25 cellular contexts compared by ENCODE assay signal in the genomic region with DNA sequence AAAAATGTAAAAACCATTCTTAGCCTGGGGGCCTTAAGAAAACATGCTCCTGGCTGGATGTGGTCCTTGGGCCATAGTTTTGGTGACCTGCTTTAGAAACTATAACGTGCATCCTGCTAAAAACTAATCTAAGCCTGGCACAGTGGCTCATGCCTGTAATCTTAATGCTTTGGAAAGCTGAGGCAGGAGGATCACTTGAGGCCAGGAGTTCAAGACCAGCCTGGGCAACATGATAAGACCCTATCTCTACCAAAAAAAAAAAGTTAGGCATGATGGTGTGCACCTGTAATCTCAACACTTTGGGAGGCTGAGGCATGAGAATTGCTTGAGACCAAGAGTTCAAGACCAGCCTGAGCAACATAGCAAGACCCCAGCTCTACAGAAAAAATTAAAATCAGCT.
"Had no signal": no experiment of that assay in that cellular context is flagged by ENCODE, and none has a peak within 500 bp of the region (broad histone marks: within the 10 kb centered on the region; RNA-seq: fewer than 3 reads in every experiment).

No MANE protein-coding gene starts in this region.

- H3K27ac Mint-ChIP-seq: activated CD4-positive, alpha-beta T cell treated with anti-CD3 and anti-CD28 coated beads, Interleukin-2, amount 10 ng/mL, durations not matched to agents 24 days and 14 days; activated T-cell treated with anti-CD3 and anti-CD28 coated beads, Interleukin-2, amount 50 U/mL, for 24 hours; activated T-cell treated with anti-CD3 and anti-CD28 coated beads, Interleukin-2, amount 50 U/mL, for 72 hours; effector memory CD8-positive, alpha-beta T cell had no signal

- H3K4me3 Mint-ChIP-seq: activated CD4-positive, alpha-beta T cell treated with anti-CD3 and anti-CD28 coated beads for 36 hours; activated CD4-positive, alpha-beta T cell treated with anti-CD3 and anti-CD28 coated beads, Interleukin-2, amount 10 ng/mL, durations not matched to agents 24 days and 14 days; activated CD8-positive, alpha-beta memory T cell treated with anti-CD3 and anti-CD28 coated beads, Interleukin-2, amount 10 ng/mL, durations not matched to agents 7 days and 5 days; activated CD8-positive, alpha-beta T cell treated with anti-CD3 and anti-CD28 coated beads for 36 hours; activated naive CD8-positive, alpha-beta T cell; activated T-cell treated with anti-CD3 and anti-CD28 coated beads, Interleukin-2, amount 50 U/mL, for 24 hours; activated T-cell treated with anti-CD3 and anti-CD28 coated beads, Interleukin-2, amount 50 U/mL, for 72 hours; central memory CD8-positive, alpha-beta T cell; effector memory CD8-positive, alpha-beta T cell had no signal

- ATAC-seq: activated CD4-positive, alpha-beta T cell treated with anti-CD3 and anti-CD28 coated beads for 36 hours; activated CD8-positive, alpha-beta memory T cell treated with anti-CD3 and anti-CD28 coated beads, Interleukin-2, amount 10 ng/mL, durations not matched to agents 7 days and 5 days; activated CD8-positive, alpha-beta T cell treated with anti-CD3 and anti-CD28 coated beads for 36 hours; activated T-cell treated with anti-CD3 and anti-CD28 coated beads, Interleukin-2, amount 50 U/mL, for 72 hours; effector memory CD8-positive, alpha-beta T cell; gastroesophageal sphincter had no signal

- DNase-seq: activated CD4-positive, alpha-beta T cell treated with anti-CD3 and anti-CD28 coated beads for 36 hours; activated CD4-positive, alpha-beta T cell treated with anti-CD3 and anti-CD28 coated beads, Interleukin-2, amount 10 ng/mL, durations not matched to agents 24 days and 14 days; activated CD4-positive, CD25-positive, alpha-beta regulatory T cell; activated CD4-positive, CD25-positive, alpha-beta regulatory T cell treated with anti-CD3 and anti-CD28 coated beads, Interleukin-2, amount 50 U/mL, for 72 hours; activated CD8-positive, alpha-beta memory T cell treated with anti-CD3 and anti-CD28 coated beads, Interleukin-2, amount 10 ng/mL, durations not matched to agents 7 days and 5 days; activated CD8-positive, alpha-beta memory T cell treated with anti-CD3 and anti-CD28 coated beads, Interleukin-2, amount 50 U/mL, for 4 hours; activated CD8-positive, alpha-beta T cell treated with anti-CD3 and anti-CD28 coated beads for 36 hours; activated gamma-delta T cell; activated naive CD4-positive, alpha-beta T cell; activated T-cell treated with anti-CD3 and anti-CD28 coated beads for 4 hours; activated T-cell treated with anti-CD3 and anti-CD28 coated beads, Interleukin-2, amount 50 U/mL, for 72 hours; amniotic stem cell; anterior cingulate cortex; brain microvascular endothelial cell; cortex of kidney; dermis blood vessel endothelial cell; effector CD4-positive, alpha-beta T cell; effector memory CD8-positive, alpha-beta T cell; esophagus squamous epithelium; foreskin melanocyte; T-helper 2 cell had no signal

- H3K27me3 Mint-ChIP-seq: activated CD4-positive, alpha-beta T cell treated with anti-CD3 and anti-CD28 coated beads for 36 hours; activated CD4-positive, alpha-beta T cell treated with anti-CD3 and anti-CD28 coated beads, Interleukin-2, amount 10 ng/mL, durations not matched to agents 24 days and 14 days; activated CD8-positive, alpha-beta memory T cell treated with anti-CD3 and anti-CD28 coated beads, Interleukin-2, amount 10 ng/mL, durations not matched to agents 7 days and 5 days; activated CD8-positive, alpha-beta T cell treated with anti-CD3 and anti-CD28 coated beads for 36 hours; activated naive CD8-positive, alpha-beta T cell; activated T-cell treated with anti-CD3 and anti-CD28 coated beads, Interleukin-2, amount 50 U/mL, for 24 hours; central memory CD8-positive, alpha-beta T cell; effector memory CD8-positive, alpha-beta T cell had no signal
